In genomic region chr22:37905534-37906363, GRCh38 we compare ENCODE assay signal across 8 cellular contexts. TPM values are rescaled to one million over a fixed set of nuclear protein-coding genes. Genes with fewer than 3 reads are reported as not detected.
DNase-seq lines count a peak whose midpoint lies in the region; ATAC-seq and TF ChIP-seq lines count a peak whose summit lies in the region.

Gene MICALL1, plus strand, starts transcription at chr22:37906297. Its CDS starts 126 bp downstream, at chr22:37906423.

- H3K36me3 ChIP-seq in BE2C: no peaks in the 10 kb centered on the region
- H3K36me3 ChIP-seq in gastroesophageal sphincter: no peaks in the 10 kb centered on the region
- no peaks in the 10 kb centered on the region for H3K36me3 ChIP-seq in thyroid gland

- POLR2A ChIA-PET in RWPE1 (lab: Yijun Ruan, JAX; ENCODE audit: low non-redundant PET): interaction anchor here (0.5 to 1.8 kb wide), 4 partner anchors 10 to 236 kb away, joined by 4 to 7 read pairs (median 5); no protein-coding TSS in a partner anchor

- 33% methylated on average over 6 of the region's 90 CpGs; no CpG with 5 or more reads in 1 of the 2 donors for WGBS in gastroesophageal sphincter (ENCODE audit: low coverage in 1 of 2), 2 donors
- 12 to 38% methylated on average over 14 to 31 of the region's 90 CpGs for WGBS in thyroid gland, 2 donors

- H3K9me3 ChIP-seq in BE2C (no peaks in the 10 kb centered on the region), gastroesophageal sphincter (no peaks in the 10 kb centered on the region), thyroid gland (no peaks in the 10 kb centered on the region)

- peak within 1 kb of the TSS; percentile 63 for H3K4me3 ChIP-seq in BE2C (ENCODE audit: low read depth, low read length)
- H3K4me3 ChIP-seq in gastroesophageal sphincter: peak within 1 kb of the TSS; percentile 69 to 94
- H3K4me3 ChIP-seq in thyroid gland (replicated peaks in 1 of 3): peak within 1 kb of the TSS; percentile 11 to 69 (median 65)

- H3K27me3 ChIP-seq in BE2C (no peaks in the 10 kb centered on the region), gastroesophageal sphincter (no peaks in the 10 kb centered on the region), thyroid gland (no peaks in the 10 kb centered on the region)

- TF ChIP-seq EP300 in gastroesophageal sphincter (IDR thresholded peaks at IDR 0.05): no peak

- ATAC-seq in HG03469 (IDR thresholded peaks at IDR 0.05; ENCODE audit: unreplicated experiment) (peak; percentile 46), gastroesophageal sphincter (peak; percentile 93), omental fat pad (ENCODE audit: low FRiP score) (peak; percentile 82)

- DNase-seq in BE2C (peak; percentile 84), GM19238 (ENCODE audit: insufficient read length, low spot score) (peak; percentile 87), RWPE1 (ENCODE audit: low spot score) (peak; percentile 65), omental fat pad (ENCODE audit: low spot score) (no peak), thyroid gland (peak; percentile 81 to 82)
- peak; percentile 64 for DNase-seq in activated naive CD4-positive, alpha-beta T cell treated with Interleukin-2 at 50 U/mL for 16 hours

- peaks cover 5% of the 10 kb centered on the region for H3K4me1 ChIP-seq in BE2C
- H3K4me1 ChIP-seq in gastroesophageal sphincter: peaks cover 0 to 57% (median 10%) of the 10 kb centered on the region in 3 donors
- peaks cover 14 to 26% of the 10 kb centered on the region in 2 donors for H3K4me1 ChIP-seq in thyroid gland

- intact Hi-C loops in thyroid gland (cut with DNase I): no loop called here

- TF ChIP-seq POLR2A in gastroesophageal sphincter (IDR thresholded peaks at IDR 0.05) (peak in 1 of 2 donors; percentile 36), thyroid gland (IDR thresholded peaks at IDR 0.05) (peak in 1 of 2 donors; percentile 70)

- peak within 1 kb of the TSS; percentile 100 for H3K27ac ChIP-seq in RWPE1
- peak within 1 kb of the TSS; percentile 76 to 94 (median 91) for H3K27ac ChIP-seq in gastroesophageal sphincter
- H3K27ac ChIP-seq in thyroid gland: peak within 1 kb of the TSS; percentile 53 to 79 (median 65)

- CTCF ChIA-PET in RWPE1 (lab: Yijun Ruan, JAX): interaction anchor here (0.6 to 1.5 kb wide), 5 partner anchors 11 to 27 kb away, joined by 3 to 8 read pairs (median 4); no protein-coding TSS in a partner anchor

- TF ChIP-seq CTCF in BE2C (IDR thresholded peaks at IDR 0.05; ENCODE audit: low read depth, low read length): no peak
- TF ChIP-seq CTCF in RWPE1 (conservative IDR thresholded peaks at IDR 0.05; ENCODE audit: low read depth): no peak; the same call in 1 of the 2 replicates
- peak in 3 of 4 experiments; percentile 43 to 66 (median 53) for TF ChIP-seq CTCF in gastroesophageal sphincter (IDR thresholded peaks at IDR 0.05)
- TF ChIP-seq CTCF in omental fat pad (IDR thresholded peaks at IDR 0.05): no peak
- TF ChIP-seq CTCF in thyroid gland (IDR thresholded peaks at IDR 0.05): peak in 3 of 6 experiments; percentile 36 to 51 (median 50)

RNA-seq across cellular contexts. Expression of gene MICALL1, which starts in this region (rescaled TPM):
- 30.9 TPM for polyA plus RNA-seq in BE2C (2012; ENCODE audit: insufficient read depth, insufficient read length, low read depth)
- total RNA-seq in gastroesophageal sphincter (100 to 1,000 TPM in 1 of 4 donors, 10 to 100 TPM in 3; 46.9 to 132 (median 48.1) TPM), omental fat pad (10 to 100 TPM; 15.4 to 42.4 (median 20.6) TPM), thyroid gland (10 to 100 TPM; 22.2 to 48.3 (median 30.8) TPM)

Comparison
In these comparisons a context has a peak if more than half of its experiments do, and no peak if none do; other contexts are left out.
1. CTCF ChIP-seq: peak in gastroesophageal sphincter (3 of 4); none in BE2C (single experiment), RWPE1 (single experiment) and omental fat pad (0 of 3).
2. Peak in every context shown above with its lines, with median percentiles within 50 percentile points of each other: H3K4me3 ChIP-seq, ATAC-seq and H3K27ac ChIP-seq.